ENCODE assay signal across 17 cellular contexts in genomic region chr6:52590634-52590985, GRCh38. TPM values are rescaled to one million over a fixed set of nuclear protein-coding genes. Genes with fewer than 3 reads are reported as not detected.
A peak's percentile ranks its signal among the peaks of the same experiment; 100 is the strongest.
DNase-seq lines count a peak whose midpoint lies in the region; TF ChIP-seq lines count a peak whose summit lies in the region.
"Had no signal": no experiment of that assay in that cellular context is flagged by ENCODE, and none has a peak within 500 bp of the region (broad histone marks: within the 10 kb centered on the region; RNA-seq: fewer than 3 reads in every experiment).

No MANE protein-coding gene starts in this region.

- H3K27ac ChIP-seq in WERI-Rb-1, result no peak overlapping the region
- H3K27ac ChIP-seq: cardiac muscle cell, heart left ventricle, pancreas, Peyer's patch had no signal

- H3K36me3 ChIP-seq in WERI-Rb-1, result no peaks in the 10 kb centered on the region
- H3K36me3 ChIP-seq: cardiac muscle cell, heart left ventricle, pancreas, Peyer's patch had no signal

- peaks cover 46% of the 10 kb centered on the region for H3K4me1 Mint-ChIP-seq in brain

- no peaks in the 10 kb centered on the region for H3K36me3 Mint-ChIP-seq in brain

- TF ChIP-seq CTCF in brain (conservative IDR thresholded peaks at IDR 0.05), result no peak
- TF ChIP-seq CTCF in WERI-Rb-1 (IDR thresholded peaks at IDR 0.05; ENCODE audit: low read depth, low read length), result no peak

- DNase-seq in DMS 273 (lab: John Stamatoyannopoulos, UW; ENCODE audit: unreplicated experiment) (peak; percentile 34), DMS 273 treated with DMSO at 0.1 percent for 48 hours (lab: John Stamatoyannopoulos, UW) (no peak), iris pigment epithelial cell (ENCODE audit: low read depth) (peak; percentile 77), stromal cell of bone marrow (ENCODE audit: low read depth) (peak; percentile 71), WERI-Rb-1 (no peak), cortex of kidney (lab: John Stamatoyannopoulos, UW) (no peak)
- DNase-seq in activated CD8-positive, alpha-beta memory T cell treated with anti-CD3 and anti-CD28 coated beads for 24 hours, result no peak
- DNase-seq: 8988T; activated CD8-positive, alpha-beta memory T cell treated with anti-CD3 and anti-CD28 coated beads, Interleukin-2, amount 50 U/mL, for 4 hours; activated naive CD4-positive, alpha-beta T cell treated with anti-CD3 and anti-CD28 coated beads, Interleukin-2, amount 50 U/mL, for 16 hours; MM.1S; NCI-H748 treated with DMSO at 0.1 percent for 48 hours; Peyer's patch had no signal

- H3K9me3 ChIP-seq in WERI-Rb-1 (ENCODE audit: severe bottlenecking), result no peaks in the 10 kb centered on the region
- H3K9me3 ChIP-seq: heart left ventricle, pancreas, Peyer's patch had no signal

- no peak overlapping the region for H3K4me3 Mint-ChIP-seq in brain

- H3K27me3 ChIP-seq in WERI-Rb-1 (ENCODE audit: insufficient read depth, low read depth, severe bottlenecking), result no peaks in the 10 kb centered on the region
- H3K27me3 ChIP-seq: cardiac muscle cell, heart left ventricle, pancreas, Peyer's patch had no signal

- no peak overlapping the region for H3K4me3 ChIP-seq in WERI-Rb-1 (ENCODE audit: low read depth, low read length)
- H3K4me3 ChIP-seq: cardiac muscle cell, heart left ventricle, pancreas, Peyer's patch had no signal

- peak overlapping the region; percentile 3 to 82 (median 38) for H3K27ac Mint-ChIP-seq in brain

- no peaks in the 10 kb centered on the region for H3K9me3 Mint-ChIP-seq in brain

- H3K27me3 Mint-ChIP-seq in brain, result peaks cover 6% of the 10 kb centered on the region

RNA-seq across cellular contexts. Expression of gene TRAM2, which starts 13.8 kb away (rescaled TPM):
- polyA plus RNA-seq in brain (ENCODE audit: insufficient read depth, low read depth, low replicate concordance), result 3.7 TPM

Comparison
In these comparisons a context has a peak if more than half of its experiments do, and no peak if none do; other contexts are left out.
1. DNase-seq: peak in DMS 273 (single experiment), iris pigment epithelial cell (single experiment) and stromal cell of bone marrow (single experiment); none in DMS 273 treated with DMSO at 0.1 percent for 48 hours (single experiment), WERI-Rb-1 (single experiment), activated CD8-positive, alpha-beta memory T cell treated with anti-CD3 and anti-CD28 coated beads for 24 hours (single experiment) and cortex of kidney (single experiment).